2 cellular contexts compared by ENCODE assay signal in genomic region chr19:18405754-18406153, GRCh38.
A peak's percentile ranks its signal among the peaks of the same experiment; 100 is the strongest.
TF ChIP-seq lines count a peak whose summit lies in the region.

No MANE protein-coding gene starts in this region.

TF ChIP-seq in K562, 482 proteins besides CTCF, POLR2A, EP300 and RAD21:
- peak; percentile 86 for TF ChIP-seq CEBPB (tag; IDR thresholded peaks at IDR 0.05)
- peak; percentile 26; the same call in 1 of the 2 replicates for TF ChIP-seq CEBPG (CRISPR knock-in tag; IDR thresholded peaks at IDR 0.05)
- TF ChIP-seq CEBPG (tag; conservative IDR thresholded peaks at IDR 0.05 in 1 of 2, IDR thresholded peaks at IDR 0.05 in 1 of 2): 0 out of 4 replicates have a peak, but pooled peaks of 1 of the 2 experiments have one; percentile 16

TF ChIP-seq in HepG2, 621 proteins besides CTCF, POLR2A, EP300 and RAD21:
- peak; percentile 91 for TF ChIP-seq ZNF441 (CRISPR knock-in tag; IDR thresholded peaks at IDR 0.05; ENCODE audit: borderline replicate concordance)
TF ChIP-seq in HepG2: peak in this region for 1; not testable (repeated sequence) for 620.
